8 cellular contexts compared by ENCODE assay signal in genomic region chr1:11802973-11803885, GRCh38. TPM values are rescaled to one million over a fixed set of nuclear protein-coding genes. Genes with fewer than 3 reads are reported as not detected.
A peak's percentile ranks its signal among the peaks of the same experiment; 100 is the strongest.
DNase-seq lines count a peak whose midpoint lies in the region; ATAC-seq and TF ChIP-seq lines count a peak whose summit lies in the region.

No MANE protein-coding gene starts in this region.

- no peak overlapping the region for H2AFZ ChIP-seq in OCI-LY3 (ENCODE audit: low read depth, low read length)

- DNase-seq in COLO829 (ENCODE audit: low spot score), result peak; percentile 60
- DNase-seq in HFF-Myc (ENCODE audit: extremely low read depth, low read depth), result peak; percentile 94
- DNase-seq in fibroblast of peridontal ligament (ENCODE audit: extremely low read depth), result peak; percentile 98
- DNase-seq in naive thymus-derived CD8-positive, alpha-beta T cell, result peak; percentile 61 to 89 (median 72)
- DNase-seq in stimulated activated CD8-positive, alpha-beta memory T cell treated with anti-CD3 and anti-CD28 coated beads, Interleukin-7, amount 100 ng/mL, for 48 hours (ENCODE audit: extremely low read depth in 1 of 2, low read depth in 1 of 2), result peak; percentile 52 to 74

- H4K20me1 ChIP-seq in OCI-LY3 (ENCODE audit: insufficient read depth, low read length), result no peaks in the 10 kb centered on the region

- no peaks in the 10 kb centered on the region for H3K27me3 Mint-ChIP-seq in activated T-helper 17 cell treated with anti-CD3 and anti-CD28 coated beads, Interleukin-2, amount 50 U/mL, for 72 hours
- no peaks in the 10 kb centered on the region for H3K27me3 Mint-ChIP-seq in naive thymus-derived CD8-positive, alpha-beta T cell

- H3K9me3 ChIP-seq in OCI-LY3 (ENCODE audit: insufficient read depth, low read length), result no peaks in the 10 kb centered on the region

- no peaks in the 10 kb centered on the region for H3K9me3 Mint-ChIP-seq in activated T-helper 17 cell treated with anti-CD3 and anti-CD28 coated beads, Interleukin-2, amount 50 U/mL, for 72 hours
- H3K9me3 Mint-ChIP-seq in naive thymus-derived CD8-positive, alpha-beta T cell, result no peaks in the 10 kb centered on the region

- peaks cover 10% of the 10 kb centered on the region for H3K36me3 ChIP-seq in OCI-LY3 (replicated peaks; ENCODE audit: low read depth, low read length)

- peaks cover 59% of the 10 kb centered on the region for H3K36me3 Mint-ChIP-seq in activated T-helper 17 cell treated with anti-CD3 and anti-CD28 coated beads, Interleukin-2, amount 50 U/mL, for 72 hours (ENCODE audit: low read depth)
- peaks cover 0 to 42% (median 7%) of the 10 kb centered on the region in 3 donors for H3K36me3 Mint-ChIP-seq in naive thymus-derived CD8-positive, alpha-beta T cell

- peaks cover 19% of the 10 kb centered on the region for H3K4me1 Mint-ChIP-seq in activated T-helper 17 cell treated with anti-CD3 and anti-CD28 coated beads, Interleukin-2, amount 50 U/mL, for 72 hours
- H3K4me1 Mint-ChIP-seq in naive thymus-derived CD8-positive, alpha-beta T cell, result peaks cover 24 to 69% (median 64%) of the 10 kb centered on the region in 4 donors

- peaks cover 21% of the 10 kb centered on the region for H3K4me1 ChIP-seq in OCI-LY3 (ENCODE audit: low read length)

- ATAC-seq in activated T-helper 17 cell treated with anti-CD3 and anti-CD28 coated beads, Interleukin-2, amount 50 U/mL, for 72 hours (replicated peaks), result peak; percentile 18
- ATAC-seq in naive thymus-derived CD8-positive, alpha-beta T cell, result peak; percentile 43 to 46
- ATAC-seq in HG02610 (IDR thresholded peaks at IDR 0.05; ENCODE audit: unreplicated experiment), result no peak

- no peak for TF ChIP-seq CTCF in HFF-Myc (IDR thresholded peaks at IDR 0.05; ENCODE audit: low read depth, low read length, missing control alignments)
- TF ChIP-seq CTCF in OCI-LY3 (IDR thresholded peaks at IDR 0.05; ENCODE audit: low read depth, low read length), result no peak

- no peaks in the 10 kb centered on the region for H3K27me3 ChIP-seq in OCI-LY3 (ENCODE audit: low read depth, low read length)

- H3K9ac ChIP-seq in OCI-LY3 (ENCODE audit: low read length), result no peak overlapping the region

- peak overlapping the region; percentile 90 for H3K4me3 Mint-ChIP-seq in activated T-helper 17 cell treated with anti-CD3 and anti-CD28 coated beads, Interleukin-2, amount 50 U/mL, for 72 hours
- peak overlapping the region; percentile 88 to 100 (median 99) for H3K4me3 Mint-ChIP-seq in naive thymus-derived CD8-positive, alpha-beta T cell

- H3K4me3 ChIP-seq in HFF-Myc (replicated peaks; ENCODE audit: low read depth, low read length), result peak overlapping the region; percentile 55
- no peak overlapping the region for H3K4me3 ChIP-seq in OCI-LY3 (ENCODE audit: low read length)

- H3K27ac ChIP-seq in OCI-LY3 (ENCODE audit: low read length), result no peak overlapping the region

- peak overlapping the region; percentile 72 for H3K27ac Mint-ChIP-seq in activated T-helper 17 cell treated with anti-CD3 and anti-CD28 coated beads, Interleukin-2, amount 50 U/mL, for 72 hours
- H3K27ac Mint-ChIP-seq in naive thymus-derived CD8-positive, alpha-beta T cell, result peak overlapping the region; percentile 51 to 99 (median 93)

- POLR2A ChIA-PET in naive thymus-derived CD8-positive, alpha-beta T cell (lab: Charles Lee), result interaction anchor here (0.6 to 2.8 kb wide), 7 partner anchors 16 to 787 kb away, joined by 3 to 19 read pairs (median 3); no protein-coding TSS in a partner anchor

- peak overlapping the region; percentile 40 for H3K4me2 ChIP-seq in OCI-LY3 (ENCODE audit: low read length)

- H3K79me2 ChIP-seq in OCI-LY3 (ENCODE audit: low read length), result peaks cover 21% of the 10 kb centered on the region

RNA-seq across cellular contexts. Expression of gene MTHFR, which starts 2.5 kb away (rescaled TPM):
- total RNA-seq in activated T-helper 17 cell treated with anti-CD3 and anti-CD28 coated beads, Interleukin-2, amount 50 U/mL, for 72 hours, result 10 to 100 TPM; 13.3 to 16.2 TPM
- 10 to 100 TPM; 63.9 to 71.7 TPM for total RNA-seq in naive thymus-derived CD8-positive, alpha-beta T cell
- polyA plus RNA-seq in naive thymus-derived CD8-positive, alpha-beta T cell, result 1 to 10 TPM; 3.7 to 9.5 (median 8.0) TPM

RNA-seq across cellular contexts. Expression of gene CLCN6, which starts 2.8 kb away (rescaled TPM):
- total RNA-seq in activated T-helper 17 cell treated with anti-CD3 and anti-CD28 coated beads, Interleukin-2, amount 50 U/mL, for 72 hours, result 10 to 100 TPM; 11.3 to 18.2 TPM
- total RNA-seq in naive thymus-derived CD8-positive, alpha-beta T cell, result 10 to 100 TPM; 26.8 to 31.8 TPM
- polyA plus RNA-seq in naive thymus-derived CD8-positive, alpha-beta T cell, result 1 to 10 TPM; 1.2 to 2.8 (median 2.1) TPM

RNA-seq across cellular contexts. Expression of gene C1orf167, which starts 41.2 kb away (rescaled TPM):
- not detected for total RNA-seq in activated T-helper 17 cell treated with anti-CD3 and anti-CD28 coated beads, Interleukin-2, amount 50 U/mL, for 72 hours
- total RNA-seq in naive thymus-derived CD8-positive, alpha-beta T cell, result not detected
- polyA plus RNA-seq in naive thymus-derived CD8-positive, alpha-beta T cell, result not detected

RNA-seq across cellular contexts. Expression of gene NPPA, which starts 44.4 kb away (rescaled TPM):
- not detected for total RNA-seq in activated T-helper 17 cell treated with anti-CD3 and anti-CD28 coated beads, Interleukin-2, amount 50 U/mL, for 72 hours
- not detected for total RNA-seq in naive thymus-derived CD8-positive, alpha-beta T cell
- not detected for polyA plus RNA-seq in naive thymus-derived CD8-positive, alpha-beta T cell

RNA-seq across cellular contexts. Expression of gene NPPB, which starts 55.5 kb away (rescaled TPM):
- total RNA-seq in activated T-helper 17 cell treated with anti-CD3 and anti-CD28 coated beads, Interleukin-2, amount 50 U/mL, for 72 hours, result not detected
- not detected for total RNA-seq in naive thymus-derived CD8-positive, alpha-beta T cell
- polyA plus RNA-seq in naive thymus-derived CD8-positive, alpha-beta T cell, result not detected
